20 cellular contexts compared by ENCODE assay signal in genomic region chr3:43031490-43032216, GRCh38. TPM values are rescaled to one million over a fixed set of nuclear protein-coding genes. Genes with fewer than 3 reads are reported as not detected.
DNase-seq lines count a peak whose midpoint lies in the region; TF ChIP-seq lines count a peak whose summit lies in the region.
"Had no signal": no experiment of that assay in that cellular context is flagged by ENCODE, and none has a peak within 500 bp of the region (broad histone marks: within the 10 kb centered on the region; RNA-seq: fewer than 3 reads in every experiment).

No MANE protein-coding gene starts in this region.

- no peak overlapping the region for H3K27ac Mint-ChIP-seq in endodermal cell
- H3K27ac Mint-ChIP-seq: activated naive CD4-positive, alpha-beta T cell treated with anti-CD3 and anti-CD28 coated beads, Interleukin-2, amount 50 U/mL, for 72 hours; activated T-cell treated with anti-CD3 and anti-CD28 coated beads, Interleukin-2, amount 50 U/mL, for 24 hours; memory B cell; nephron had no signal

- in situ Hi-C loops in transverse colon (cut with MboI; ENCODE audit: low pct_ligation_motif_present in 1 of 4, low pct_unique_long_range_greater_than_20kb in 1 of 4, low sequenced_read_pairs in 3 of 4): no loop called here

- H3K27me3 ChIP-seq in endodermal cell (ENCODE audit: control insufficient read depth, insufficient read depth, low read length, poor library complexity, severe bottlenecking) (no peaks in the 10 kb centered on the region), right atrium auricular region (no peaks in the 10 kb centered on the region), tibial artery (no peaks in the 10 kb centered on the region), transverse colon (no peaks in the 10 kb centered on the region)
- H3K27me3 ChIP-seq: BLaER1, breast epithelium, SJSA1 had no signal

- no peak overlapping the region for H3K27ac ChIP-seq in endodermal cell (ENCODE audit: low read depth, low read length)
- H3K27ac ChIP-seq in right atrium auricular region: peak overlapping the region in 1 of 2 donors; percentile 3
- peak overlapping the region in 1 of 2 donors; percentile 19 for H3K27ac ChIP-seq in tibial artery
- no peak overlapping the region for H3K27ac ChIP-seq in transverse colon
- H3K27ac ChIP-seq: BLaER1, breast epithelium, SJSA1 had no signal

- WGBS in endodermal cell (ENCODE audit: insufficient coverage in 1 of 2, insufficient read length in 1 of 2), 2 experiments: 80 to 85% methylated on average over 5 of the region's 5 CpGs
- 67 to 71% methylated on average over 1 to 5 of the region's 5 CpGs for WGBS in transverse colon (ENCODE audit: low coverage in 1 of 2), 2 donors

- H3K36me3 ChIP-seq in endodermal cell (ENCODE audit: control insufficient read depth, insufficient read depth, low read length): no peaks in the 10 kb centered on the region
- H3K36me3 ChIP-seq in right atrium auricular region: no peaks in the 10 kb centered on the region
- peaks cover 0 to 10% (median 7%) of the 10 kb centered on the region in 3 donors for H3K36me3 ChIP-seq in tibial artery
- H3K36me3 ChIP-seq in transverse colon: no peaks in the 10 kb centered on the region
- H3K36me3 ChIP-seq: BLaER1, breast epithelium, SJSA1 had no signal

- H3K4me3 Mint-ChIP-seq in endodermal cell: no peak overlapping the region
- H3K4me3 Mint-ChIP-seq: activated T-cell treated with anti-CD3 and anti-CD28 coated beads, Interleukin-2, amount 50 U/mL, for 24 hours; memory B cell; nephron had no signal

- intact Hi-C loops in tibial artery (cut with DNase I; ENCODE audit: low total_unique reads) (loop anchor here (10.0 kb wide), 1 partner anchor 67 kb away; no protein-coding TSS in a partner anchor), transverse colon (cut with DNase I; ENCODE audit: low total_unique reads) (no loop called here)

- peaks cover 2% of the 10 kb centered on the region for H3K9me3 Mint-ChIP-seq in endodermal cell
- H3K9me3 Mint-ChIP-seq: activated naive CD4-positive, alpha-beta T cell treated with anti-CD3 and anti-CD28 coated beads, Interleukin-2, amount 50 U/mL, for 72 hours; activated T-cell treated with anti-CD3 and anti-CD28 coated beads, Interleukin-2, amount 50 U/mL, for 24 hours; memory B cell; nephron had no signal

- H3K9ac ChIP-seq in endodermal cell (ENCODE audit: extremely low read depth, low read length, poor library complexity, severe bottlenecking): no peak overlapping the region
- H3K9ac ChIP-seq: BLaER1 had no signal

- no peak for TF ChIP-seq CTCF in endodermal cell (conservative IDR thresholded peaks at IDR 0.05)
- no peak for TF ChIP-seq CTCF in right atrium auricular region (IDR thresholded peaks at IDR 0.05)
- TF ChIP-seq CTCF in tibial artery (IDR thresholded peaks at IDR 0.05): no peak
- TF ChIP-seq CTCF in transverse colon (IDR thresholded peaks at IDR 0.05): no peak

- H3K4me3 ChIP-seq in endodermal cell (ENCODE audit: low read length) (no peak overlapping the region), right atrium auricular region (no peak overlapping the region), tibial artery (no peak overlapping the region), transverse colon (no peak overlapping the region)
- H3K4me3 ChIP-seq: BLaER1, breast epithelium, SJSA1 had no signal

- H3K27me3 Mint-ChIP-seq in endodermal cell (ENCODE audit: insufficient read depth): peaks cover 5% of the 10 kb centered on the region
- H3K27me3 Mint-ChIP-seq: activated T-cell treated with anti-CD3 and anti-CD28 coated beads, Interleukin-2, amount 50 U/mL, for 24 hours had no signal

- H3K9me3 ChIP-seq in endodermal cell (ENCODE audit: control insufficient read depth, low read length) (peaks cover 13% of the 10 kb centered on the region), right atrium auricular region (no peaks in the 10 kb centered on the region), tibial artery (no peaks in the 10 kb centered on the region), transverse colon (no peaks in the 10 kb centered on the region)
- H3K9me3 ChIP-seq: BLaER1, breast epithelium, SJSA1 had no signal

- DNase-seq in NOMO-1 treated with DMSO at 0.1 percent for 48 hours (lab: John Stamatoyannopoulos, UW; ENCODE audit: unreplicated experiment) (peak; percentile 63), endodermal cell (peak; percentile 32), right atrium auricular region (ENCODE audit: low spot score) (peak; percentile 85), tibial artery (peak; percentile 48 to 89), transverse colon (no peak), NCI-H1105 treated with DMSO at 0.1 percent for 48 hours (lab: John Stamatoyannopoulos, UW) (no peak)
- DNase-seq in activated naive CD4-positive, alpha-beta T cell treated with Interleukin-2 at 50 U/mL for 16 hours: no peak
- DNase-seq: activated CD4-positive, alpha-beta T cell treated with anti-CD3 and anti-CD28 coated beads for 1 hour; activated T-cell treated with anti-CD3 and anti-CD28 coated beads, Interleukin-2, amount 50 U/mL, for 24 hours; DMS 273 treated with DMSO at 0.1 percent for 48 hours; effector CD4-positive, alpha-beta T cell; NCI-H187 treated with DMSO at 0.1 percent for 48 hours; NCI-H446; stimulated activated CD4-positive, alpha-beta T cell treated with anti-CD3 and anti-CD28 coated beads, Interleukin-1b, Interleukin-23, amount 100 ng/mL, for 48 hours had no signal

- peaks cover 2% of the 10 kb centered on the region for H3K4me1 Mint-ChIP-seq in endodermal cell
- H3K4me1 Mint-ChIP-seq: memory B cell had no signal

- TF ChIP-seq EP300 in transverse colon (IDR thresholded peaks at IDR 0.05; ENCODE audit: low read depth): no peak

- no peaks in the 10 kb centered on the region for H3K36me3 Mint-ChIP-seq in endodermal cell (ENCODE audit: low read depth)
- H3K36me3 Mint-ChIP-seq: activated naive CD4-positive, alpha-beta T cell treated with anti-CD3 and anti-CD28 coated beads, Interleukin-2, amount 50 U/mL, for 72 hours; memory B cell had no signal

- no peak for TF ChIP-seq POLR2A in transverse colon (IDR thresholded peaks at IDR 0.05)

- H3K4me1 ChIP-seq in endodermal cell (ENCODE audit: control insufficient read depth, insufficient read depth, low read length) (no peaks in the 10 kb centered on the region), right atrium auricular region (no peaks in the 10 kb centered on the region), tibial artery (peaks cover 0 to 22% (median 5%) of the 10 kb centered on the region in 4 donors), transverse colon (peaks cover 0 to 6% (median 0%) of the 10 kb centered on the region in 4 donors)
- H3K4me1 ChIP-seq: BLaER1, breast epithelium, SJSA1 had no signal

RNA-seq across cellular contexts. Expression of gene GASK1A, which starts 52.5 kb away (rescaled TPM):
- 1 to 10 TPM; 4.0 to 5.3 TPM for total RNA-seq in endodermal cell
- polyA plus RNA-seq in endodermal cell (2013, experiment 1 of 2): 2.7 TPM
- 2.0 TPM for polyA plus RNA-seq in endodermal cell (2013, experiment 2 of 2)
- 1 to 10 TPM; 1.5 to 2.1 TPM for total RNA-seq in right atrium auricular region
- 1 to 10 TPM in 3 of 4 donors, under 1 TPM in 1; 0.75 to 5.9 (median 3.6) TPM for total RNA-seq in transverse colon
- total RNA-seq: activated naive CD4-positive, alpha-beta T cell treated with anti-CD3 and anti-CD28 coated beads, Interleukin-2, amount 50 U/mL, for 72 hours; SJSA1 had no signal

Comparison
In these comparisons a context has a peak if more than half of its experiments do, and no peak if none do; other contexts are left out.
1. DNase-seq: peak in NOMO-1 treated with DMSO at 0.1 percent for 48 hours (single experiment), endodermal cell (single experiment), right atrium auricular region (single experiment) and tibial artery (2 of 2); none in activated naive CD4-positive, alpha-beta T cell treated with Interleukin-2 at 50 U/mL for 16 hours (single experiment), transverse colon (single experiment) and NCI-H1105 treated with DMSO at 0.1 percent for 48 hours (single experiment).